28 cellular contexts compared by ENCODE assay signal in the genomic region with DNA sequence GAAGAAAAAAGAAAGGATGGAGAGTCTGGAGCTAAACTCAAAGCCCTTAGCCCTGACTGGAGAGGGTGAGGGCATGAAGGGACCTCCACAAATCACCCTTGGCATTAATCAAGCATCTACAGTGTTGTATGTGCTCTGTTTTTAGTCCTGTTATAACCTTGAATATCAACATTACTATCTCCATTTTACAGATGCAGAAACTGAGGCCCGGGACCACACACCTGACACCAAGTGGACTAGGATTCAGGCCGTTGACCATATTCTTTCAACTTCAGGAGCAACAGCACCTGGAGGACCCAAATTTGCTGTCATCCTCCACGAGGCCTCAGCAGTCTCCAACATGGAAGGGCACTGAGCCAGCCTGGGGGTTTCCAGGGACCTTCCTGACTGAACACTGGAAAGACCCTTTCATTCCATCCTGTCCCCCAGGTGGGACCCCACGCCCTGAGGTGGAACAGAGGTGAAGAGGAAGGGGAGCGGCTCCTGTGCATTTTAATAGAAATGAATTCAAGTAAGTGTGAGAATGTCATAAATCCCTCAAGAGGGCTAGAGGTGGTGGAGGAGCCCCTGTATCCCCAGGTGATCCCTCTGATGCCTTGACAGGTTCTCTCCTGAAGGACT.
"Had no signal": no experiment of that assay in that cellular context is flagged by ENCODE, and none has a peak within 500 bp of the region (broad histone marks: within the 10 kb centered on the region; RNA-seq: fewer than 3 reads in every experiment).

No MANE protein-coding gene starts in this region.

- H3K4me3 Mint-ChIP-seq: activated CD4-positive, alpha-beta memory T cell treated with anti-CD3 and anti-CD28 coated beads for 36 hours; activated CD4-positive, alpha-beta T cell treated with anti-CD3 and anti-CD28 coated beads, Interleukin-2, amount 10 ng/mL, durations not matched to agents 24 days and 14 days; activated naive CD8-positive, alpha-beta T cell; activated T-helper 1 cell treated with anti-CD3 and anti-CD28 coated beads, Interleukin-12 subunit alpha, Interleukin-12 subunit beta, Interleukin-2, Interleukin-4 antibody, amounts not matched to agents 30 ng/mL and 10 ng/mL and 1 ng/mL, durations not matched to agents 14 hours and 24 hours and 36 hours; effector memory CD8-positive, alpha-beta T cell; immature natural killer cell; nephron; stimulated activated naive B cell treated with anti-CD40 and anti-IgM and Interleukin-4, amounts not matched to agents 10 μg/mL and 1 μg/mL and 100 μg/mL, for 72 hours; T-helper 17 cell had no signal

- H3K27me3 Mint-ChIP-seq: activated CD4-positive, alpha-beta memory T cell treated with anti-CD3 and anti-CD28 coated beads for 36 hours; activated naive CD8-positive, alpha-beta T cell; effector memory CD8-positive, alpha-beta T cell; stimulated activated naive B cell treated with anti-CD40 and anti-IgM and Interleukin-4, amounts not matched to agents 10 μg/mL and 1 μg/mL and 100 μg/mL, for 72 hours; T-helper 17 cell had no signal

- H3K27me3 ChIP-seq: adrenal gland, body of pancreas, colonic mucosa, gastroesophageal sphincter, stomach, thyroid gland, upper lobe of right lung had no signal

- DNase-seq: activated CD4-positive, alpha-beta memory T cell treated with anti-CD3 and anti-CD28 coated beads for 36 hours; activated CD4-positive, alpha-beta T cell treated with anti-CD3 and anti-CD28 coated beads, Interleukin-2, amount 10 ng/mL, durations not matched to agents 24 days and 14 days; activated CD4-positive, CD25-positive, alpha-beta regulatory T cell treated with anti-CD3 and anti-CD28 coated beads, Interleukin-2, amount 50 U/mL, for 72 hours; activated CD8-positive, alpha-beta memory T cell treated with anti-CD3 and anti-CD28 coated beads, Interleukin-2, amount 50 U/mL, for 4 hours; activated T-cell treated with anti-CD3 and anti-CD28 coated beads, Interleukin-2, amount 50 U/mL, for 1 hour; aorta; cerebellar nuclear complex; colonic mucosa; effector memory CD8-positive, alpha-beta T cell; hypothalamus; immature natural killer cell; lower lobe of right lung; mesenchymal stem cell; stimulated activated CD4-positive, alpha-beta T cell treated with anti-CD3 and anti-CD28 coated beads, Interleukin-1b, Interleukin-23, amount 100 ng/mL, for 48 hours; stimulated activated CD4-positive, alpha-beta T cell treated with anti-CD3 and anti-CD28 coated beads, Interleukin-4, amount 100 ng/mL, for 4 hours; stimulated activated naive B cell treated with anti-CD40 and anti-IgM and Interleukin-4, amounts not matched to agents 10 μg/mL and 1 μg/mL and 100 μg/mL, for 72 hours; stomach; T-helper 17 cell; thyroid gland; upper lobe of right lung had no signal

- H3K4me2 ChIP-seq: smooth muscle cell had no signal

- H3K36me3 ChIP-seq: adrenal gland, colonic mucosa, gastroesophageal sphincter, lower lobe of right lung, stomach, thyroid gland, upper lobe of right lung had no signal

- H3K9me3 Mint-ChIP-seq: activated CD4-positive, alpha-beta memory T cell treated with anti-CD3 and anti-CD28 coated beads for 36 hours; activated CD4-positive, alpha-beta T cell treated with anti-CD3 and anti-CD28 coated beads, Interleukin-2, amount 10 ng/mL, durations not matched to agents 24 days and 14 days; activated T-helper 1 cell treated with anti-CD3 and anti-CD28 coated beads, Interleukin-12 subunit alpha, Interleukin-12 subunit beta, Interleukin-2, Interleukin-4 antibody, amounts not matched to agents 30 ng/mL and 10 ng/mL and 1 ng/mL, durations not matched to agents 14 hours and 24 hours and 36 hours; effector memory CD8-positive, alpha-beta T cell; immature natural killer cell; nephron; stimulated activated naive B cell treated with anti-CD40 and anti-IgM and Interleukin-4, amounts not matched to agents 10 μg/mL and 1 μg/mL and 100 μg/mL, for 72 hours had no signal

- H3K27ac Mint-ChIP-seq: activated CD4-positive, alpha-beta memory T cell treated with anti-CD3 and anti-CD28 coated beads for 36 hours; activated CD4-positive, alpha-beta T cell treated with anti-CD3 and anti-CD28 coated beads, Interleukin-2, amount 10 ng/mL, durations not matched to agents 24 days and 14 days; activated naive CD8-positive, alpha-beta T cell; activated T-helper 1 cell treated with anti-CD3 and anti-CD28 coated beads, Interleukin-12 subunit alpha, Interleukin-12 subunit beta, Interleukin-2, Interleukin-4 antibody, amounts not matched to agents 30 ng/mL and 10 ng/mL and 1 ng/mL, durations not matched to agents 14 hours and 24 hours and 36 hours; effector memory CD8-positive, alpha-beta T cell; immature natural killer cell; nephron; stimulated activated naive B cell treated with anti-CD40 and anti-IgM and Interleukin-4, amounts not matched to agents 10 μg/mL and 1 μg/mL and 100 μg/mL, for 72 hours; T-helper 17 cell had no signal

- H3K36me3 Mint-ChIP-seq: activated CD4-positive, alpha-beta memory T cell treated with anti-CD3 and anti-CD28 coated beads for 36 hours; activated naive CD8-positive, alpha-beta T cell; immature natural killer cell; stimulated activated naive B cell treated with anti-CD40 and anti-IgM and Interleukin-4, amounts not matched to agents 10 μg/mL and 1 μg/mL and 100 μg/mL, for 72 hours had no signal

- H3K9me3 ChIP-seq: adrenal gland, body of pancreas, colonic mucosa, gastroesophageal sphincter, lower lobe of right lung, stomach, thyroid gland, upper lobe of right lung had no signal

- ATAC-seq: body of pancreas; effector memory CD8-positive, alpha-beta T cell; gastroesophageal sphincter; lower lobe of right lung; SK-N-SH treated with all-trans-retinoic acid at 6 μM for 48 hours; stimulated activated naive B cell treated with anti-CD40 and anti-IgM and Interleukin-4, amounts not matched to agents 10 μg/mL and 1 μg/mL and 100 μg/mL, for 72 hours; T-helper 17 cell; upper lobe of right lung had no signal

- H3K27ac ChIP-seq: adrenal gland, body of pancreas, colonic mucosa, gastroesophageal sphincter, lower lobe of right lung, stomach, thyroid gland, upper lobe of right lung had no signal

- H3K4me3 ChIP-seq: adrenal gland, body of pancreas, colonic mucosa, gastroesophageal sphincter, lower lobe of right lung, smooth muscle cell, stomach, thyroid gland, upper lobe of right lung had no signal
